Comparison of ENCODE assay signal across 13 cellular contexts in genomic region chr4:110411599-110412011, GRCh38.
DNase-seq lines count a peak whose midpoint lies in the region; ATAC-seq, FAIRE-seq and TF ChIP-seq lines count a peak whose summit lies in the region.
"Had no signal": no experiment of that assay in that cellular context is flagged by ENCODE, and none has a peak within 500 bp of the region (broad histone marks: within the 10 kb centered on the region; RNA-seq: fewer than 3 reads in every experiment).

No MANE protein-coding gene starts in this region.

- H3K9me3 ChIP-seq in Caco-2: no peaks in the 10 kb centered on the region
- H3K9me3 ChIP-seq in K562 (replicated peaks; ENCODE audit: control insufficient read depth, insufficient read depth, low read depth, low read length): no peaks in the 10 kb centered on the region
- H3K9me3 ChIP-seq: BLaER1 had no signal

- ATAC-seq in K562 (peak; percentile 74), left lobe of liver (peak; percentile 55), GM21737 (IDR thresholded peaks at IDR 0.05; ENCODE audit: unreplicated experiment) (no peak)
- ATAC-seq: activated CD8-positive, alpha-beta memory T cell treated with anti-CD3 and anti-CD28 coated beads, Interleukin-2, amount 10 ng/mL, durations not matched to agents 7 days and 5 days had no signal

- H3K4me3 ChIP-seq in Caco-2 (ENCODE audit: low read depth, low read length) (peak overlapping the region; percentile 46), K562 (no peak overlapping the region; the same call in 1 of the 2 replicates)
- H3K4me3 ChIP-seq: BLaER1 had no signal

- POLR2A ChIA-PET in Caco-2 (lab: Charles Lee) (no interaction called here), K562 (lab: Yijun Ruan, JAX) (interaction anchor here (0.7 kb wide), 1 partner anchor 46 kb away, joined by 3 read pairs; no protein-coding TSS in a partner anchor)

- no peaks in the 10 kb centered on the region for H4K20me1 ChIP-seq in K562 (replicated peaks; ENCODE audit: control insufficient read depth, insufficient read depth, low read length)
- H4K20me1 ChIP-seq: BLaER1 had no signal

- no peaks in the 10 kb centered on the region for H3K27me3 Mint-ChIP-seq in Caco-2 (ENCODE audit: insufficient read depth, unreplicated experiment)

- in situ Hi-C loops in K562 (cut with MboI): no loop called here

- no peaks in the 10 kb centered on the region for H3K79me2 ChIP-seq in K562 (ENCODE audit: control insufficient read depth, insufficient read depth, low read length)

- TF ChIP-seq POLR2A in K562 (conservative IDR thresholded peaks at IDR 0.05): no peak

- H3K9ac ChIP-seq in K562 (ENCODE audit: insufficient read depth in 1 of 2, low read depth in 2 of 2, low read length in 2 of 2): peak overlapping the region in 1 of 2 experiments; percentile 78; a peak in 1 of 4 replicates
- H3K9ac ChIP-seq: BLaER1 had no signal

- peak overlapping the region; percentile 83 for H3K4me3 Mint-ChIP-seq in Caco-2 (ENCODE audit: unreplicated experiment)
- H3K4me3 Mint-ChIP-seq: activated CD8-positive, alpha-beta memory T cell treated with anti-CD3 and anti-CD28 coated beads, Interleukin-2, amount 10 ng/mL, durations not matched to agents 7 days and 5 days had no signal

- no peaks in the 10 kb centered on the region for H3K9me3 Mint-ChIP-seq in Caco-2 (ENCODE audit: unreplicated experiment)

- H3K36me3 ChIP-seq in Caco-2 (ENCODE audit: control insufficient read depth, insufficient read depth, low read length): no peaks in the 10 kb centered on the region
- H3K36me3 ChIP-seq in K562 (ENCODE audit: control insufficient read depth, insufficient read depth, low read length): no peaks in the 10 kb centered on the region
- H3K36me3 ChIP-seq: BLaER1 had no signal

- TF ChIP-seq CTCF in Caco-2 (IDR thresholded peaks at IDR 0.05; ENCODE audit: insufficient read depth in 1 of 2, low read depth in 1 of 2, low read length in 1 of 2, severe bottlenecking in 1 of 2, unreplicated experiment in 1 of 2): no peak
- no peak for TF ChIP-seq CTCF in K562 (IDR thresholded peaks at IDR 0.05 in 2 of 3, conservative IDR thresholded peaks at IDR 0.05 in 1 of 3; ENCODE audit: insufficient read depth in 2 of 3, low read depth in 1 of 3, low read length in 3 of 3)

- H3K36me3 Mint-ChIP-seq in Caco-2 (ENCODE audit: insufficient read depth, unreplicated experiment): no peaks in the 10 kb centered on the region
- H3K36me3 Mint-ChIP-seq: activated CD8-positive, alpha-beta memory T cell treated with anti-CD3 and anti-CD28 coated beads, Interleukin-2, amount 10 ng/mL, durations not matched to agents 7 days and 5 days had no signal

- peak overlapping the region; percentile 89 for H2AFZ ChIP-seq in K562 (ENCODE audit: low read depth, low read length)

- CTCF ChIA-PET in Caco-2 (lab: Charles Lee) (interaction anchor here (1.0 kb wide), 1 partner anchor 61 kb away, joined by 4 read pairs; no protein-coding TSS in a partner anchor), K562 (lab: Yijun Ruan, JAX; ENCODE audit: low intra/inter-chr PET ratio) (no interaction called here)

- peaks cover 10% of the 10 kb centered on the region for H3K4me1 ChIP-seq in Caco-2
- no peaks in the 10 kb centered on the region for H3K4me1 ChIP-seq in K562 (replicated peaks in 1 of 2; ENCODE audit: control insufficient read depth in 2 of 2, insufficient read depth in 2 of 2, low read length in 2 of 2)
- H3K4me1 ChIP-seq: BLaER1 had no signal

- WGBS in K562 (ENCODE audit: insufficient coverage, low coverage, missing lambda C conversion rate): 17% methylated on average over 5 of the region's 5 CpGs

- peak overlapping the region; percentile 70 for H3K4me2 ChIP-seq in K562 (ENCODE audit: insufficient read depth, low read length)
- H3K4me2 ChIP-seq: BLaER1 had no signal

- no peak for TF ChIP-seq RAD21 in K562 (CRISPR knock-in tag; conservative IDR thresholded peaks at IDR 0.05 in 1 of 2, IDR thresholded peaks at IDR 0.05 in 1 of 2)

- no peaks in the 10 kb centered on the region for H3K9me1 ChIP-seq in K562 (ENCODE audit: control insufficient read depth, insufficient read depth, low read length)

- BruUV-seq in Caco-2 (replicated peaks; lab: Mats Ljungman, UMichigan) (no TSS peak), K562 (replicated peaks; lab: Mats Ljungman, UMichigan) (no TSS peak)

- intact Hi-C loops in Caco-2 (cut with micrococcal nuclease; ENCODE audit: unreplicated experiment) (no loop called here), K562 (cut with micrococcal nuclease) (no loop called here)

- DNase-seq in Caco-2 (peak; percentile 8 to 32), HuH-7 (ENCODE audit: low spot score) (peak; percentile 13), K562 (ENCODE audit: extremely low read depth in 1 of 4, low spot score in 3 of 4) (no peak), left lobe of liver (ENCODE audit: low spot score) (no peak), putamen (ENCODE audit: low spot score) (no peak), SIG-M5 (lab: John Stamatoyannopoulos, UW) (no peak), activated gamma-delta T cell (lab: John Stamatoyannopoulos, UW) (no peak)
- DNase-seq: activated CD8-positive, alpha-beta memory T cell treated with anti-CD3 and anti-CD28 coated beads, Interleukin-2, amount 10 ng/mL, durations not matched to agents 7 days and 5 days; amniotic stem cell; NCI-H146 had no signal

- no peak overlapping the region for H3K27ac ChIP-seq in K562 (ENCODE audit: extremely low read depth, low read depth, low read length)
- H3K27ac ChIP-seq: BLaER1 had no signal

- no peak for FAIRE-seq in K562 (lab: Jason Lieb, UNC)
- FAIRE-seq: small intestine had no signal

- H3K4me1 Mint-ChIP-seq in Caco-2 (ENCODE audit: low read depth, unreplicated experiment): peaks cover 6% of the 10 kb centered on the region
- H3K4me1 Mint-ChIP-seq: activated CD8-positive, alpha-beta memory T cell treated with anti-CD3 and anti-CD28 coated beads, Interleukin-2, amount 10 ng/mL, durations not matched to agents 7 days and 5 days had no signal

- H3K27me3 ChIP-seq in Caco-2 (replicated peaks; ENCODE audit: control insufficient read depth, insufficient read depth, low read length) (no peaks in the 10 kb centered on the region), K562 (ENCODE audit: control insufficient read depth in 2 of 2, insufficient read depth in 2 of 2, low read length in 2 of 2) (peaks cover 0 to 5% of the 10 kb centered on the region in 2 experiments; a peak in 2 of 5 replicates)
- H3K27me3 ChIP-seq: BLaER1 had no signal

- TF ChIP-seq EP300 in K562 (IDR thresholded peaks at IDR 0.05; ENCODE audit: low read length): no peak

- H3K27ac Mint-ChIP-seq in Caco-2 (ENCODE audit: unreplicated experiment): peak overlapping the region; percentile 90
- H3K27ac Mint-ChIP-seq: activated CD8-positive, alpha-beta memory T cell treated with anti-CD3 and anti-CD28 coated beads, Interleukin-2, amount 10 ng/mL, durations not matched to agents 7 days and 5 days had no signal

TF ChIP-seq in K562, 482 proteins besides CTCF, POLR2A, EP300 and RAD21:
- TF ChIP-seq SREBF2 (CRISPR knock-in tag; IDR thresholded peaks at IDR 0.05): no peak

Comparison
In these comparisons a context has a peak if more than half of its experiments do, and no peak if none do; other contexts are left out.
1. DNase-seq: peak in Caco-2 (2 of 2) and HuH-7 (single experiment); none in K562 (0 of 4), left lobe of liver (single experiment), putamen (single experiment), SIG-M5 (single experiment) and activated gamma-delta T cell (single experiment).